In genomic region chr11:14308897-14309387, GRCh38 we compare ENCODE assay signal across 12 cellular contexts. TPM values are rescaled to one million over a fixed set of nuclear protein-coding genes. Genes with fewer than 3 reads are reported as not detected.
DNase-seq lines count a peak whose midpoint lies in the region; ATAC-seq and TF ChIP-seq lines count a peak whose summit lies in the region.
"Had no signal": no experiment of that assay in that cellular context is flagged by ENCODE, and none has a peak within 500 bp of the region (broad histone marks: within the 10 kb centered on the region; RNA-seq: fewer than 3 reads in every experiment).

No MANE protein-coding gene starts in this region.

- H3K4ac ChIP-seq in H9 (ENCODE audit: low read depth, low read length), result no peak overlapping the region

- H3K56ac ChIP-seq in H9 (ENCODE audit: insufficient read length, low read depth, low read length), result no peak overlapping the region

- peaks cover 31 to 51% of the 10 kb centered on the region in 2 experiments for H3K4me1 Mint-ChIP-seq in H9
- peaks cover 14% of the 10 kb centered on the region for H3K4me1 Mint-ChIP-seq in activated T-helper 2 cell treated with anti-CD3 and anti-CD28 coated beads, Interferon-gamma antibody, Interleukin-2, Interleukin-4, amounts not matched to agents 10 μg/mL and 5 μg/mL and 100 μg/mL, durations not matched to agents 14 hours and 24 hours and 36 hours (ENCODE audit: low read depth)

- H3K23ac ChIP-seq in H9 (ENCODE audit: insufficient read length, low read depth, low read length), result no peak overlapping the region

- no peak overlapping the region for H3K18ac ChIP-seq in H9 (ENCODE audit: insufficient read length, low read depth, low read length)

- no peak overlapping the region for H3K9ac ChIP-seq in H9 (ENCODE audit: extremely low read depth, insufficient read length, low read length)

- H4K5ac ChIP-seq in H9 (ENCODE audit: insufficient read length, low read depth, low read length), result no peak overlapping the region

- intact Hi-C loops in posterior vena cava (cut with DNase I), result loop anchor here in 1 of 2 donors (5.0 to 10.0 kb wide), 2 partner anchors 146 to 1657 kb away; no protein-coding TSS in a partner anchor
- intact Hi-C loops in activated T-helper 2 cell treated with anti-CD3 and anti-CD28 coated beads, Interferon-gamma antibody, Interleukin-2, Interleukin-4, amounts not matched to agents 10 μg/mL and 5 μg/mL and 100 μg/mL, durations not matched to agents 14 hours and 24 hours and 36 hours (cut with micrococcal nuclease), result loop anchor here (5.0 kb wide), 1 partner anchor 48 kb away; the partner anchor contains the start of gene RRAS2

- H3K4me2 ChIP-seq in H9 (ENCODE audit: insufficient read depth, insufficient read length, low read length), result no peak overlapping the region

- H3T11ph ChIP-seq in H9 (ENCODE audit: low read length), result no peak overlapping the region

- ATAC-seq in GM19035 (IDR thresholded peaks at IDR 0.05; ENCODE audit: unreplicated experiment), result peak; percentile 46
- ATAC-seq in HG02938 (IDR thresholded peaks at IDR 0.05; ENCODE audit: unreplicated experiment), result peak; percentile 35
- no peak for ATAC-seq in HG02763 (IDR thresholded peaks at IDR 0.05; ENCODE audit: unreplicated experiment)

- no peaks in the 10 kb centered on the region for H3K36me3 Mint-ChIP-seq in H9 (ENCODE audit: insufficient read depth in 1 of 3, low read depth in 3 of 3)
- no peaks in the 10 kb centered on the region for H3K36me3 Mint-ChIP-seq in activated T-helper 2 cell treated with anti-CD3 and anti-CD28 coated beads, Interferon-gamma antibody, Interleukin-2, Interleukin-4, amounts not matched to agents 10 μg/mL and 5 μg/mL and 100 μg/mL, durations not matched to agents 14 hours and 24 hours and 36 hours (ENCODE audit: low read depth)
- H3K36me3 Mint-ChIP-seq: T-cell had no signal

- H2BK15ac ChIP-seq in H9 (ENCODE audit: low read depth, low read length), result no peak overlapping the region

- no peak overlapping the region for H3K27ac ChIP-seq in 22Rv1
- peak overlapping the region; percentile 44; the same call in 1 of the 2 replicates for H3K27ac ChIP-seq in VCaP
- no peak overlapping the region for H3K27ac ChIP-seq in H9 (ENCODE audit: insufficient read length, low read depth, low read length)
- H3K27ac ChIP-seq: ovary had no signal

- H2BK12ac ChIP-seq in H9 (ENCODE audit: insufficient read length, low read depth, low read length), result no peak overlapping the region

- no peak overlapping the region for H2BK5ac ChIP-seq in H9 (ENCODE audit: insufficient read length, low read length)

- H4K8ac ChIP-seq in H9 (replicated peaks; ENCODE audit: insufficient read length, low read depth, low read length), result no peak overlapping the region

- no peak overlapping the region for H2BK120ac ChIP-seq in H9 (ENCODE audit: low read depth, low read length, poor library complexity, severe bottlenecking)

- peaks cover 68% of the 10 kb centered on the region; the same call in 1 of the 2 replicates for H3K79me2 ChIP-seq in H9 (ENCODE audit: insufficient read depth, low read length)

- H3K27ac Mint-ChIP-seq in H9, result no peak overlapping the region
- no peak overlapping the region for H3K27ac Mint-ChIP-seq in activated T-helper 2 cell treated with anti-CD3 and anti-CD28 coated beads, Interferon-gamma antibody, Interleukin-2, Interleukin-4, amounts not matched to agents 10 μg/mL and 5 μg/mL and 100 μg/mL, durations not matched to agents 14 hours and 24 hours and 36 hours
- H3K27ac Mint-ChIP-seq: T-cell had no signal

- DNase-seq in H9, result no peak
- DNase-seq in posterior vena cava (ENCODE audit: low spot score), result no peak
- no peak for DNase-seq in activated T-helper 2 cell treated with anti-CD3 and anti-CD28 coated beads, Interferon-gamma antibody, Interleukin-2, Interleukin-4, amounts not matched to agents 10 μg/mL and 5 μg/mL and 100 μg/mL, durations not matched to agents 14 hours and 24 hours and 36 hours (ENCODE audit: low spot score)
- DNase-seq: NCI-H510A treated with DMSO at 0.1 percent for 48 hours, ovary, T-cell had no signal

- H4K91ac ChIP-seq in H9 (ENCODE audit: insufficient read length, low read depth, low read length), result no peak overlapping the region

- no peaks in the 10 kb centered on the region for H3K9me3 ChIP-seq in H9 (ENCODE audit: control insufficient read depth, low read depth, low read length)
- H3K9me3 ChIP-seq: HAP-1, ovary had no signal

- H2AFZ ChIP-seq in H9 (ENCODE audit: low read length), result no peak overlapping the region

- no peak overlapping the region for H2AK5ac ChIP-seq in H9 (ENCODE audit: insufficient read length, low read length)

- H3K9me3 Mint-ChIP-seq in H9, result no peaks in the 10 kb centered on the region
- H3K9me3 Mint-ChIP-seq in activated T-helper 2 cell treated with anti-CD3 and anti-CD28 coated beads, Interferon-gamma antibody, Interleukin-2, Interleukin-4, amounts not matched to agents 10 μg/mL and 5 μg/mL and 100 μg/mL, durations not matched to agents 14 hours and 24 hours and 36 hours, result no peaks in the 10 kb centered on the region
- H3K9me3 Mint-ChIP-seq: T-cell had no signal

- H3K4me1 ChIP-seq in H9 (ENCODE audit: insufficient read depth, low read length), result peaks cover 21% of the 10 kb centered on the region; the same call in 1 of the 2 replicates

- peaks cover 6% of the 10 kb centered on the region for H3K79me1 ChIP-seq in H9 (ENCODE audit: insufficient read depth, low read depth, low read length, poor library complexity, severe bottlenecking)

- H3K4me3 Mint-ChIP-seq in H9, result no peak overlapping the region
- H3K4me3 Mint-ChIP-seq in activated T-helper 2 cell treated with anti-CD3 and anti-CD28 coated beads, Interferon-gamma antibody, Interleukin-2, Interleukin-4, amounts not matched to agents 10 μg/mL and 5 μg/mL and 100 μg/mL, durations not matched to agents 14 hours and 24 hours and 36 hours (ENCODE audit: low read depth), result no peak overlapping the region
- H3K4me3 Mint-ChIP-seq: T-cell had no signal

- no peaks in the 10 kb centered on the region for H3K23me2 ChIP-seq in H9 (ENCODE audit: insufficient read length, low read depth, low read length, poor library complexity, severe bottlenecking)

- TF ChIP-seq CTCF in 22Rv1 (IDR thresholded peaks at IDR 0.05), result peak; percentile 46
- TF ChIP-seq CTCF in VCaP (conservative IDR thresholded peaks at IDR 0.05), result peak; percentile 28
- no peak; the same call in 2 of the 3 replicates for TF ChIP-seq CTCF in H9 (conservative IDR thresholded peaks at IDR 0.05)

- H4K20me1 ChIP-seq in H9 (ENCODE audit: control insufficient read depth, insufficient read depth, insufficient read length), result no peaks in the 10 kb centered on the region

- 100% methylated on average over 1 of the region's 1 CpG for WGBS in H9 (ENCODE audit: extremely low coverage, insufficient read length, low lambda C conversion rate)

- no peak overlapping the region for H3K14ac ChIP-seq in H9 (ENCODE audit: insufficient read depth, low read length)

- H3K27me3 Mint-ChIP-seq in H9 (ENCODE audit: low read depth), result no peaks in the 10 kb centered on the region
- no peaks in the 10 kb centered on the region for H3K27me3 Mint-ChIP-seq in activated T-helper 2 cell treated with anti-CD3 and anti-CD28 coated beads, Interferon-gamma antibody, Interleukin-2, Interleukin-4, amounts not matched to agents 10 μg/mL and 5 μg/mL and 100 μg/mL, durations not matched to agents 14 hours and 24 hours and 36 hours (ENCODE audit: low read depth)
- H3K27me3 Mint-ChIP-seq: T-cell had no signal

- H3K27me3 ChIP-seq in H9 (ENCODE audit: insufficient read depth, low read length), result no peaks in the 10 kb centered on the region
- H3K27me3 ChIP-seq: ovary had no signal

- no peak overlapping the region for H2BK20ac ChIP-seq in H9 (ENCODE audit: low read depth, low read length, poor library complexity, severe bottlenecking)

RNA-seq across cellular contexts. Expression of gene RRAS2, which starts 50.0 kb away (rescaled TPM):
- total RNA-seq in H9 (2021) (154 and 158 TPM in 2 replicates), posterior vena cava (10 to 100 TPM; 15.8 to 31.3 TPM)
- 64.4 and 65.2 TPM in 2 replicates for total RNA-seq in activated T-helper 2 cell treated with anti-CD3 and anti-CD28 coated beads, Interferon-gamma antibody, Interleukin-2, Interleukin-4, amounts not matched to agents 10 μg/mL and 5 μg/mL and 100 μg/mL, durations not matched to agents 14 hours and 24 hours and 36 hours
